Comparison of ENCODE assay signal across 8 cellular contexts in the genomic region with DNA sequence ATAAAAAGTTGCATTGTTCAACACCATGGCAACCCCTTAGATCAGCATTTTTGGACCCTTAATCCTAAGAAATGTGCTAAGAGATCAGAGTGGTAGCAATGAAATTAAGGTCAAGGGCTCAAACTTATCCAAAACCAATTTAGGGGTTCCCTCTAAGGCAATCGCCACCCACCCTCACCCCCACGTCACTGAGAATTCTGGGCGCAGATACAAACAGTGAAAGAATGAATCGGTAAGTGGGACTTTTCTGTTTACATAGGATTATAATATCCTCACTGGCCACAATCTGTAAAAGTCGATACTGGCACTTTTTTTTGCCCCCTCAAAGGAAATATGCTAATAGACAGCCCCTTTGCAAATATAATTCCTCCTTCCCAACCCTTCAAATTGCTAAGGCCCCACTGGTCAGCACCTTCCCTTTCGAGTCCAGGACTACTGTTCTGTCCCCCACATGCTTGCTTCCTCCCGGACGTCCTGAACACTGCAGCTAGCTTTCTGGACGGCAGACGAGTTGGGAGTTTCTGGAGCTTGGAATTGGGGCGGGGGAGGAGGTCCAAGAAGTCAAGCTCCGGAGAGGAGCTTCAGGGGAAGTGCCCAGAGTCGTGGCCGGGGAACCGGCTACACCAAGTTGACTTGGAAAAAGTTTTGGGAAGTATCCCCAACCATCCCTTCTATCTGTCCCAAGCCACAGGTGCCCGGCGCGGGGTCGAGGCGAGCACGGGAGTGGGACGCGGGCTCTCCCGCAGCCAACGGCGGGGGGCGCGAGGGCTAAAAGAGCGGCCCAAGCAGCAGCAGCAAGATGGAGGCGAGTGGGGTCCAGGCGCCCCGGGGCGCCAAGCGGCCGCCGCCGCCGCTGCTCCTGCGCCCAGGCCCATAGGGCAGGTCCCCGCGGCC. TPM values are rescaled to one million over a fixed set of nuclear protein-coding genes. Genes with fewer than 3 reads are reported as not detected.
DNase-seq lines count a peak whose midpoint lies in the region; TF ChIP-seq lines count a peak whose summit lies in the region.

No MANE protein-coding gene starts in this region.

- no peak for TF ChIP-seq CTCF in coronary artery (IDR thresholded peaks at IDR 0.05)

- H3K4me3 ChIP-seq in coronary artery (peak overlapping the region; percentile 88), mesodermal cell (ENCODE audit: extremely low read depth, insufficient read depth, low read length, poor library complexity, severe bottlenecking) (peak overlapping the region; percentile 74), urinary bladder (ENCODE audit: low read depth, low read length) (peak overlapping the region; percentile 84)

- peaks cover 20% of the 10 kb centered on the region for H3K4me1 Mint-ChIP-seq in activated naive CD4-positive, alpha-beta T cell treated with anti-CD3 and anti-CD28 coated beads, Interleukin-2, amount 10 ng/mL, durations not matched to agents 7 days and 5 days

- WGBS in mesodermal cell (ENCODE audit: insufficient coverage in 2 of 2), 2 experiments = 0 to 1% methylated on average over 30 to 31 of the region's 41 CpGs
- 6% methylated on average over 41 of the region's 41 CpGs for WGBS in urinary bladder

- H3K36me3 ChIP-seq in mesodermal cell (ENCODE audit: control insufficient read depth, insufficient read depth, low read length) (no peaks in the 10 kb centered on the region), urinary bladder (ENCODE audit: insufficient read depth) (no peaks in the 10 kb centered on the region)

- H3K4me1 ChIP-seq in mesodermal cell (ENCODE audit: control insufficient read depth, insufficient read depth, low read length, poor library complexity, severe bottlenecking) (peaks cover 21% of the 10 kb centered on the region), urinary bladder (ENCODE audit: insufficient read depth) (peaks cover 3% of the 10 kb centered on the region)

- DNase-seq in activated naive CD4-positive, alpha-beta T cell treated with anti-CD3 and anti-CD28 coated beads, Interleukin-2, amount 10 ng/mL, durations not matched to agents 7 days and 5 days = no peak
- no peak for DNase-seq in activated naive CD4-positive, alpha-beta T cell treated with anti-CD3 and anti-CD28 coated beads, Interleukin-2, amount 50 U/mL, for 16 hours
- DNase-seq in coronary artery (ENCODE audit: low spot score) (no peak), D341Med (ENCODE audit: low spot score) (no peak), GDM1 (lab: John Stamatoyannopoulos, UW) (no peak), NCI-H2029 treated with DMSO at 0.1 percent for 48 hours (lab: John Stamatoyannopoulos, UW) (no peak)

- CTCF ChIA-PET in activated naive CD4-positive, alpha-beta T cell treated with anti-CD3 and anti-CD28 coated beads, Interleukin-2, amount 10 ng/mL, durations not matched to agents 7 days and 5 days (lab: Charles Lee) = no interaction called here

- H3K9me3 ChIP-seq in mesodermal cell (ENCODE audit: control insufficient read depth, low read length) = peaks cover under 1% of the 10 kb centered on the region

- H3K36me3 Mint-ChIP-seq in activated naive CD4-positive, alpha-beta T cell treated with anti-CD3 and anti-CD28 coated beads, Interleukin-2, amount 10 ng/mL, durations not matched to agents 7 days and 5 days = no peaks in the 10 kb centered on the region

- peak overlapping the region; percentile 40 to 92 for H3K27ac ChIP-seq in coronary artery
- peak overlapping the region; percentile 96 for H3K27ac ChIP-seq in mesodermal cell (ENCODE audit: low read depth, low read length, severe bottlenecking)
- H3K27ac ChIP-seq in urinary bladder (ENCODE audit: low read depth) = peak overlapping the region; percentile 77

- H3K27ac Mint-ChIP-seq in activated naive CD4-positive, alpha-beta T cell treated with anti-CD3 and anti-CD28 coated beads, Interleukin-2, amount 10 ng/mL, durations not matched to agents 7 days and 5 days = peak overlapping the region; percentile 11

- peaks cover 49% of the 10 kb centered on the region for H3K27me3 Mint-ChIP-seq in activated naive CD4-positive, alpha-beta T cell treated with anti-CD3 and anti-CD28 coated beads, Interleukin-2, amount 10 ng/mL, durations not matched to agents 7 days and 5 days

- H3K4me3 Mint-ChIP-seq in activated naive CD4-positive, alpha-beta T cell treated with anti-CD3 and anti-CD28 coated beads, Interleukin-2, amount 10 ng/mL, durations not matched to agents 7 days and 5 days = peak overlapping the region; percentile 46

- H3K9me3 Mint-ChIP-seq in activated naive CD4-positive, alpha-beta T cell treated with anti-CD3 and anti-CD28 coated beads, Interleukin-2, amount 10 ng/mL, durations not matched to agents 7 days and 5 days = no peaks in the 10 kb centered on the region

RNA-seq across cellular contexts. Expression of a gene that starts 2.1 kb away (rescaled TPM):
- polyA plus RNA-seq in mesodermal cell (2013, experiment 1 of 2) = 13.7 TPM
- 14.1 TPM for polyA plus RNA-seq in mesodermal cell (2013, experiment 2 of 2)
- 52.8 TPM for total RNA-seq in urinary bladder
- polyA plus RNA-seq in urinary bladder = 46.3 TPM
